8 cellular contexts compared by ENCODE assay signal in the genomic region with DNA sequence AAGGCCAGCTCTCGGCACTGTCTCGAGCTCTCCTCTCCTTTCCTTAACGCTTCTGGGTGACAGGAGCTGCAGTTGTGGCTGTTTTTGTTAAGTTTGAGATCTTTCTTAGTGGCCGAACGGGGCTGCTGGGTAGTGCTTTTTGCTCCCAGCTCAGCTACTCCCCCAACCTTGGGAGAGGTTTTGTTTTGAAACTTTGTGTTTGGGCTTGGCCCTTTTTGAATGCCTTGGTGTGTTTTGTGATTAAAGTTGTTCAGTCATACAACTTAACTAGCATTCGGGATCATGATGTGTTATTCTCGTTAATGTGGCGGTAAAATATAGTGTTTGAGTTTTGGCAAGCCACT. TPM values are rescaled to one million over a fixed set of nuclear protein-coding genes. Genes with fewer than 3 reads are reported as not detected.
A peak's percentile ranks its signal among the peaks of the same experiment; 100 is the strongest.
DNase-seq lines count a peak whose midpoint lies in the region; ATAC-seq and TF ChIP-seq lines count a peak whose summit lies in the region.

No MANE protein-coding gene starts in this region.

- CTCF ChIA-PET in CD8-positive, alpha-beta T cell (lab: Charles Lee), result interaction anchor here (0.5 to 9.1 kb wide), 16 partner anchors 8 to 850 kb away, joined by 3 to 154 read pairs (median 4); a partner anchor contains a TSS

- no peaks in the 10 kb centered on the region for H3K9me3 ChIP-seq in CD8-positive, alpha-beta T cell (ENCODE audit: low read length)
- no peaks in the 10 kb centered on the region for H3K9me3 ChIP-seq in mononuclear cell (ENCODE audit: low read depth, low read length)

- no peak for ATAC-seq in CD8-positive, alpha-beta T cell

- peaks cover 34% of the 10 kb centered on the region for H3K4me1 ChIP-seq in CD8-positive, alpha-beta T cell (ENCODE audit: insufficient read depth, low read length)
- peaks cover 28% of the 10 kb centered on the region for H3K4me1 ChIP-seq in mononuclear cell (ENCODE audit: insufficient read depth, low read length)

- no peaks in the 10 kb centered on the region for H3K36me3 ChIP-seq in CD8-positive, alpha-beta T cell (ENCODE audit: insufficient read depth, low read length)

- intact Hi-C loops in CD8-positive, alpha-beta T cell (cut with DNase I, micrococcal nuclease), result loop anchor here (1.0 to 5.0 kb wide), 11 partner anchors 15 to 1049 kb away; a partner anchor contains a TSS

- H3K4me1 Mint-ChIP-seq in CD8-positive, alpha-beta T cell (ENCODE audit: low read depth), result peaks cover 50% of the 10 kb centered on the region

- no peaks in the 10 kb centered on the region for H3K27me3 ChIP-seq in CD8-positive, alpha-beta T cell (ENCODE audit: insufficient read depth, low read length)
- H3K27me3 ChIP-seq in mononuclear cell (ENCODE audit: insufficient read depth, low read length), result no peaks in the 10 kb centered on the region

- H3K4me3 ChIP-seq in CD8-positive, alpha-beta T cell (ENCODE audit: low read depth, low read length), result peak overlapping the region; percentile 97
- H3K4me3 ChIP-seq in NB4 (ENCODE audit: low read depth, low read length) (peak overlapping the region; percentile 82), mononuclear cell (ENCODE audit: low read length) (peak overlapping the region; percentile 96)

- peak in 2 of 7 experiments; percentile 31 to 33 for DNase-seq in CD8-positive, alpha-beta T cell
- DNase-seq in NB4 (ENCODE audit: low read depth), result no peak
- peak; percentile 32 for DNase-seq in cerebellum (ENCODE audit: low spot score)
- DNase-seq in UCSD-AML1 (lab: John Stamatoyannopoulos, UW; ENCODE audit: unreplicated experiment), result no peak
- DNase-seq in COR-L47 (lab: John Stamatoyannopoulos, UW), result no peak
- DNase-seq in AG08395 (ENCODE audit: low spot score), result no peak
- DNase-seq in NCI-H1436 treated with DMSO at 0.1 percent for 48 hours (lab: John Stamatoyannopoulos, UW), result no peak

- TF ChIP-seq POLR2A in NB4 (IDR thresholded peaks at IDR 0.05; ENCODE audit: extremely low read depth, insufficient read length), result no peak

- peak overlapping the region; percentile 83 for H3K27ac ChIP-seq in CD8-positive, alpha-beta T cell (ENCODE audit: low read depth, low read length)

- peaks cover 5% of the 10 kb centered on the region for H3K9me3 Mint-ChIP-seq in CD8-positive, alpha-beta T cell

- peak overlapping the region; percentile 97 for H3K27ac Mint-ChIP-seq in CD8-positive, alpha-beta T cell

- TF ChIP-seq CTCF in CD8-positive, alpha-beta T cell (IDR thresholded peaks at IDR 0.05), result no peak
- TF ChIP-seq CTCF in NB4 (IDR thresholded peaks at IDR 0.05; ENCODE audit: low read depth, low read length), result no peak

- peak overlapping the region; percentile 97 for H3K4me3 Mint-ChIP-seq in CD8-positive, alpha-beta T cell

- POLR2A ChIA-PET in CD8-positive, alpha-beta T cell (lab: Charles Lee), result interaction anchor here (0.7 to 5.0 kb wide), 13 partner anchors 13 to 939 kb away, joined by 3 to 145 read pairs (median 5); a partner anchor contains a TSS

- no peaks in the 10 kb centered on the region for H3K27me3 Mint-ChIP-seq in CD8-positive, alpha-beta T cell (ENCODE audit: low read depth)

- peaks cover 17% of the 10 kb centered on the region for H3K36me3 Mint-ChIP-seq in CD8-positive, alpha-beta T cell

RNA-seq across cellular contexts. Expression of a gene that starts 1.0 kb away (rescaled TPM):
- total RNA-seq in CD8-positive, alpha-beta T cell, result 10 to 100 TPM; 60.2 to 60.3 TPM
- 84.8 TPM for total RNA-seq in cerebellum
- 72.1 TPM for total RNA-seq in mononuclear cell

RNA-seq across cellular contexts. Expression of a gene that starts 15.5 kb away (rescaled TPM):
- 10 to 100 TPM; 99.8 to 99.9 TPM for total RNA-seq in CD8-positive, alpha-beta T cell
- total RNA-seq in cerebellum (27.4 TPM), mononuclear cell (72.2 TPM)

RNA-seq across cellular contexts. Expression of a gene that starts 21.9 kb away (rescaled TPM):
- not detected for total RNA-seq in CD8-positive, alpha-beta T cell
- total RNA-seq in cerebellum (5.1 TPM), mononuclear cell (1.2 TPM)
